ENCODE assay signal across 19 cellular contexts in genomic region chr20:32316667-32317066, GRCh38. TPM values are rescaled to one million over a fixed set of nuclear protein-coding genes. Genes with fewer than 3 reads are reported as not detected.
DNase-seq lines count a peak whose midpoint lies in the region; ATAC-seq, FAIRE-seq and TF ChIP-seq lines count a peak whose summit lies in the region.
"Had no signal": no experiment of that assay in that cellular context is flagged by ENCODE, and none has a peak within 500 bp of the region (broad histone marks: within the 10 kb centered on the region; RNA-seq: fewer than 3 reads in every experiment).

No MANE protein-coding gene starts in this region.

- DNase-seq in A172 (ENCODE audit: low spot score): peak; percentile 26
- peak; percentile 41 for DNase-seq in EH (ENCODE audit: low read depth)
- DNase-seq in RPMI7951 (ENCODE audit: low read depth): peak; percentile 58
- peak; percentile 17 for DNase-seq in fibroblast of gingiva (ENCODE audit: low read depth)
- DNase-seq in HuH-7 (ENCODE audit: low spot score): no peak
- no peak for DNase-seq in H7
- DNase-seq in GM12891 (ENCODE audit: insufficient read length, low spot score): no peak
- DNase-seq: activated effector memory CD4-positive, alpha-beta T cell treated with Interleukin-2 at 50 U/mL for 16 hours; AML-193; hypothalamus; MV-4-11; NCI-H2081; NCI-H526; OCI-M1; stimulated activated CD4-positive, alpha-beta T cell treated with anti-CD3 and anti-CD28 coated beads, Interleukin-4, amount 100 ng/mL, for 24 hours; thyroid gland had no signal

- H3K36me3 ChIP-seq in H7 (replicated peaks; ENCODE audit: control insufficient read depth, insufficient read depth, low read length): peaks cover 7% of the 10 kb centered on the region

- no peak for TF ChIP-seq POLR2A in GM12891 (IDR thresholded peaks at IDR 0.05; ENCODE audit: low read depth, low read length)

- no peak overlapping the region for H3K4me3 ChIP-seq in H7 (ENCODE audit: insufficient read depth, low read depth, low read length)
- H3K4me3 ChIP-seq: skin epidermis, thyroid gland had no signal

- no peaks in the 10 kb centered on the region for H3K27me3 ChIP-seq in H7 (ENCODE audit: control insufficient read depth, insufficient read depth, low read length)
- H3K27me3 ChIP-seq: thyroid gland had no signal

- ATAC-seq in HG03565 (IDR thresholded peaks at IDR 0.05; ENCODE audit: unreplicated experiment): no peak

- FAIRE-seq in GM12891 (lab: Jason Lieb, UNC): no peak
- FAIRE-seq: GM18507 had no signal

TF ChIP-seq in GM12891, 5 proteins besides CTCF, POLR2A, EP300 and RAD21:
- TF ChIP-seq POU2F2 (IDR thresholded peaks at IDR 0.05; ENCODE audit: low read depth, low read length) (no peak), POLR2AphosphoS5 (IDR thresholded peaks at IDR 0.05; ENCODE audit: low read depth, low read length) (no peak), SPI1 (IDR thresholded peaks at IDR 0.05; ENCODE audit: low read depth, low read length) (no peak), PAX5 (IDR thresholded peaks at IDR 0.05; ENCODE audit: insufficient read depth, low read length, severe bottlenecking) (no peak), TAF1 (IDR thresholded peaks at IDR 0.05; ENCODE audit: low read depth, low read length) (no peak)
TF ChIP-seq in GM12891: peak in this region for 0.

RNA-seq across cellular contexts. Expression of gene KIF3B, which starts 39.2 kb away (rescaled TPM):
- 33.8 and 42.7 TPM in 2 replicates for total RNA-seq in A172 (2014; rRNA removed; shearing (Covaris generic))
- total RNA-seq in RPMI7951 (2014; rRNA removed; shearing (Covaris generic)): 26.3 and 27.5 TPM in 2 replicates
- 8.4 and 9.5 TPM in 2 replicates for total RNA-seq in H7 (2014; rRNA removed; shearing (Covaris generic))
- 10.7 TPM for polyA plus RNA-seq in GM12891 (2012; ENCODE audit: low read depth, missing spikeins)

RNA-seq across cellular contexts. Expression of gene ASXL1, which starts 41.5 kb away (rescaled TPM):
- total RNA-seq in A172 (2014; rRNA removed; shearing (Covaris generic)): 49.2 and 49.7 TPM in 2 replicates
- 29.9 and 30.1 TPM in 2 replicates for total RNA-seq in RPMI7951 (2014; rRNA removed; shearing (Covaris generic))
- total RNA-seq in H7 (2014; rRNA removed; shearing (Covaris generic)): 12.5 and 14.3 TPM in 2 replicates
- 31.3 TPM for polyA plus RNA-seq in GM12891 (2012; ENCODE audit: low read depth, missing spikeins)

Comparison
In these comparisons a context has a peak if more than half of its experiments do, and no peak if none do; other contexts are left out.
1. DNase-seq: peak in A172 (single experiment), EH (single experiment), RPMI7951 (single experiment) and fibroblast of gingiva (single experiment); none in HuH-7 (single experiment), H7 (single experiment) and GM12891 (single experiment).